Comparison of ENCODE assay signal across 16 cellular contexts in the genomic region with DNA sequence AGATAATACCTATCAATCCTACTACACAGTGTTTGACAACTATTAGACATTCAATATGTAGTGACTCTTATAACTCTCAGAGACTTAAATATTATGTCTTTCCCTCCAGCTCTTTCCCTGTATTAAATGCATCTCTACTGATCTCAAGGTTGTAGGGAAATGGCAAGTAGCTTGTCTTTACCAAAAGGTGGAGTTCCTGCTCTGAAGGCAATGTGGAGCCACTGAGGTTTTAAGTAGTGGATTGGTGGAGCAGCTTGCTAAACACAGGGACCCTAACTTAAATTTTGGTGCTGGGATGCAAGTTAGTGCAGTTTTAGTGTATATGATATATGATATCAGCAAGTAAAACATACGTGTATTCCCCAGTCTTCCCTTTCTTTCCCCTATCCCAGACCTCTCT. TPM values are rescaled to one million over a fixed set of nuclear protein-coding genes. Genes with fewer than 3 reads are reported as not detected.
DNase-seq lines count a peak whose midpoint lies in the region; ATAC-seq and TF ChIP-seq lines count a peak whose summit lies in the region.
"Had no signal": no experiment of that assay in that cellular context is flagged by ENCODE, and none has a peak within 500 bp of the region (broad histone marks: within the 10 kb centered on the region; RNA-seq: fewer than 3 reads in every experiment).

No MANE protein-coding gene starts in this region.

- DNase-seq in EH (ENCODE audit: low read depth): peak; percentile 26
- DNase-seq in RWPE2 (ENCODE audit: low spot score): no peak
- no peak for DNase-seq in endodermal cell
- no peak for DNase-seq in nephron progenitor cell
- DNase-seq in activated CD8-positive, alpha-beta T cell treated with anti-CD3 and anti-CD28 coated beads for 36 hours: no peak
- DNase-seq in activated naive CD4-positive, alpha-beta T cell (lab: John Stamatoyannopoulos, UW): no peak
- DNase-seq in posterior vena cava (ENCODE audit: low spot score): no peak
- no peak for DNase-seq in NCI-H2029 treated with DMSO at 0.1 percent for 48 hours (lab: John Stamatoyannopoulos, UW)
- DNase-seq: activated naive CD8-positive, alpha-beta T cell treated with anti-CD3 and anti-CD28 coated beads for 36 hours; BE2C; midbrain; NCI-H1092; PC-9; stimulated activated CD8-positive, alpha-beta memory T cell treated with anti-CD3 and anti-CD28 coated beads, Interleukin-4, amount 100 ng/mL, for 48 hours; T-cell had no signal

- no peaks in the 10 kb centered on the region for H3K36me3 ChIP-seq in RWPE2 (ENCODE audit: low read depth)
- H3K36me3 ChIP-seq in endodermal cell (ENCODE audit: control insufficient read depth, insufficient read depth, low read length): no peaks in the 10 kb centered on the region
- H3K36me3 ChIP-seq: BE2C, tibial nerve had no signal

- no peak for TF ChIP-seq CTCF in RWPE2 (IDR thresholded peaks at IDR 0.05; ENCODE audit: poor library complexity, severe bottlenecking)
- peak; percentile 46 for TF ChIP-seq CTCF in endodermal cell (conservative IDR thresholded peaks at IDR 0.05)
- no peak for TF ChIP-seq CTCF in nephron progenitor cell (IDR thresholded peaks at IDR 0.05)
- no peak for TF ChIP-seq CTCF in activated CD8-positive, alpha-beta T cell treated with anti-CD3 and anti-CD28 coated beads for 36 hours (IDR thresholded peaks at IDR 0.05)

- no peaks in the 10 kb centered on the region for H3K36me3 Mint-ChIP-seq in endodermal cell (ENCODE audit: low read depth)
- H3K36me3 Mint-ChIP-seq in nephron progenitor cell (ENCODE audit: low read depth): no peaks in the 10 kb centered on the region
- no peaks in the 10 kb centered on the region for H3K36me3 Mint-ChIP-seq in activated CD8-positive, alpha-beta T cell treated with anti-CD3 and anti-CD28 coated beads for 36 hours (ENCODE audit: low read depth)
- H3K36me3 Mint-ChIP-seq: activated naive CD8-positive, alpha-beta T cell treated with anti-CD3 and anti-CD28 coated beads for 36 hours; T-cell had no signal

- no peak overlapping the region for H3K27ac Mint-ChIP-seq in endodermal cell
- H3K27ac Mint-ChIP-seq in nephron progenitor cell: peak overlapping the region; percentile 90
- no peak overlapping the region for H3K27ac Mint-ChIP-seq in activated CD8-positive, alpha-beta T cell treated with anti-CD3 and anti-CD28 coated beads for 36 hours
- H3K27ac Mint-ChIP-seq: activated naive CD8-positive, alpha-beta T cell treated with anti-CD3 and anti-CD28 coated beads for 36 hours; T-cell had no signal

- no peak overlapping the region for H3K9ac ChIP-seq in endodermal cell (ENCODE audit: extremely low read depth, low read length, poor library complexity, severe bottlenecking)

- H3K4me3 ChIP-seq in RWPE2 (ENCODE audit: severe bottlenecking) (no peak overlapping the region), endodermal cell (ENCODE audit: low read length) (peak overlapping the region; percentile 64)
- H3K4me3 ChIP-seq: PC-9, tibial nerve had no signal

- POLR2A ChIA-PET in activated CD8-positive, alpha-beta T cell treated with anti-CD3 and anti-CD28 coated beads for 36 hours (lab: Charles Lee): interaction anchor here (0.6 kb wide), 1 partner anchor 296 kb away, joined by 3 read pairs; no protein-coding TSS in a partner anchor

- no peaks in the 10 kb centered on the region for H3K27me3 ChIP-seq in RWPE2 (ENCODE audit: insufficient read depth, poor library complexity, severe bottlenecking)
- no peaks in the 10 kb centered on the region for H3K27me3 ChIP-seq in endodermal cell (ENCODE audit: control insufficient read depth, insufficient read depth, low read length, poor library complexity, severe bottlenecking)
- H3K27me3 ChIP-seq: BE2C, tibial nerve had no signal

- no peaks in the 10 kb centered on the region for H3K9me3 Mint-ChIP-seq in endodermal cell
- peaks cover 4% of the 10 kb centered on the region for H3K9me3 Mint-ChIP-seq in nephron progenitor cell
- H3K9me3 Mint-ChIP-seq in activated CD8-positive, alpha-beta T cell treated with anti-CD3 and anti-CD28 coated beads for 36 hours: no peaks in the 10 kb centered on the region
- H3K9me3 Mint-ChIP-seq: activated naive CD8-positive, alpha-beta T cell treated with anti-CD3 and anti-CD28 coated beads for 36 hours; T-cell had no signal

- intact Hi-C loops in activated CD8-positive, alpha-beta T cell treated with anti-CD3 and anti-CD28 coated beads for 36 hours (cut with micrococcal nuclease): no loop called here
- intact Hi-C loops in posterior vena cava (cut with DNase I): no loop called here

- no peak for ATAC-seq in RWPE2 (ENCODE audit: low read depth)
- no peak for ATAC-seq in activated CD8-positive, alpha-beta T cell treated with anti-CD3 and anti-CD28 coated beads for 36 hours
- ATAC-seq: T-cell had no signal

- H3K27ac ChIP-seq in RWPE2 (ENCODE audit: poor library complexity, severe bottlenecking): peak overlapping the region; percentile 33
- no peak overlapping the region for H3K27ac ChIP-seq in endodermal cell (ENCODE audit: low read depth, low read length)
- H3K27ac ChIP-seq: PC-9 had no signal

- no peak overlapping the region for H3K4me3 Mint-ChIP-seq in endodermal cell
- H3K4me3 Mint-ChIP-seq in nephron progenitor cell: no peak overlapping the region
- no peak overlapping the region for H3K4me3 Mint-ChIP-seq in activated CD8-positive, alpha-beta T cell treated with anti-CD3 and anti-CD28 coated beads for 36 hours
- H3K4me3 Mint-ChIP-seq: activated naive CD8-positive, alpha-beta T cell treated with anti-CD3 and anti-CD28 coated beads for 36 hours; T-cell had no signal

- H3K4me1 ChIP-seq in RWPE2 (ENCODE audit: insufficient read depth, poor library complexity, severe bottlenecking) (peaks cover 33% of the 10 kb centered on the region), endodermal cell (ENCODE audit: control insufficient read depth, insufficient read depth, low read length) (peaks cover 20% of the 10 kb centered on the region)

- CTCF ChIA-PET in activated CD8-positive, alpha-beta T cell treated with anti-CD3 and anti-CD28 coated beads for 36 hours (lab: Charles Lee): interaction anchor here (0.7 to 1.5 kb wide), 4 partner anchors 65 to 421 kb away, joined by 3 read pairs; no protein-coding TSS in a partner anchor

- peaks cover 49% of the 10 kb centered on the region for H3K4me1 Mint-ChIP-seq in endodermal cell
- H3K4me1 Mint-ChIP-seq in nephron progenitor cell: peaks cover 52% of the 10 kb centered on the region
- peaks cover 36% of the 10 kb centered on the region for H3K4me1 Mint-ChIP-seq in activated CD8-positive, alpha-beta T cell treated with anti-CD3 and anti-CD28 coated beads for 36 hours (ENCODE audit: low read depth)

- 67% methylated on average over 1 of the region's 1 CpG; no CpG with 5 or more reads in 1 of the 2 experiments for WGBS in endodermal cell (ENCODE audit: insufficient coverage in 1 of 2, insufficient read length in 1 of 2), 2 experiments

- H3K9me3 ChIP-seq in RWPE2 (ENCODE audit: severe bottlenecking) (no peaks in the 10 kb centered on the region), endodermal cell (ENCODE audit: control insufficient read depth, low read length) (no peaks in the 10 kb centered on the region)
- H3K9me3 ChIP-seq: BE2C, tibial nerve had no signal

- H3K27me3 Mint-ChIP-seq in endodermal cell (ENCODE audit: insufficient read depth) (peaks cover 15% of the 10 kb centered on the region), nephron progenitor cell (ENCODE audit: low read depth, poor library complexity) (peaks cover 3% of the 10 kb centered on the region)
- no peaks in the 10 kb centered on the region for H3K27me3 Mint-ChIP-seq in activated CD8-positive, alpha-beta T cell treated with anti-CD3 and anti-CD28 coated beads for 36 hours
- H3K27me3 Mint-ChIP-seq: activated naive CD8-positive, alpha-beta T cell treated with anti-CD3 and anti-CD28 coated beads for 36 hours; T-cell had no signal

RNA-seq across cellular contexts. Expression of gene FNIP2, which starts 13.1 kb away (rescaled TPM):
- total RNA-seq in endodermal cell (10 to 100 TPM in 1 of 2 donors, 1 to 10 TPM in 1; 8.6 to 11.5 TPM), posterior vena cava (10 to 100 TPM; 37.9 to 93.0 TPM)
- polyA plus RNA-seq in endodermal cell (2013, experiment 1 of 2): 16.5 TPM
- polyA plus RNA-seq in endodermal cell (2013, experiment 2 of 2): 17.4 TPM
- total RNA-seq in activated CD8-positive, alpha-beta T cell treated with anti-CD3 and anti-CD28 coated beads for 36 hours: 10 to 100 TPM; 11.2 to 11.7 TPM

RNA-seq across cellular contexts. Expression of gene PPID, which starts 58.8 kb away (rescaled TPM):
- total RNA-seq in endodermal cell: 10 to 100 TPM; 38.9 to 40.3 TPM
- 43.0 TPM for polyA plus RNA-seq in endodermal cell (2013, experiment 1 of 2)
- 40.4 TPM for polyA plus RNA-seq in endodermal cell (2013, experiment 2 of 2)
- total RNA-seq in activated CD8-positive, alpha-beta T cell treated with anti-CD3 and anti-CD28 coated beads for 36 hours: 10 to 100 TPM; 66.5 to 69.3 TPM
- 10 to 100 TPM; 13.6 to 14.9 TPM for total RNA-seq in posterior vena cava
